Comparison of ENCODE assay signal across 1 cellular context in genomic region chr7:87464830-87465533, GRCh38.
TF ChIP-seq lines count a peak whose summit lies in the region.

No MANE protein-coding gene starts in this region.

TF ChIP-seq in HepG2, 621 proteins besides CTCF, POLR2A, EP300 and RAD21 (continued from another document):
- TF ChIP-seq THAP9 (CRISPR knock-in tag; IDR thresholded peaks at IDR 0.05; ENCODE audit: borderline replicate concordance) (peak; percentile 87), ZNF761 (CRISPR knock-in tag; conservative IDR thresholded peaks at IDR 0.05) (0 out of 2 replicates have a peak, but pooled peaks have one; percentile 27), SIX4 (CRISPR knock-in tag; IDR thresholded peaks at IDR 0.05) (peak; percentile 47; the same call in 1 of the 2 replicates), TARDBP (CRISPR knock-in tag; IDR thresholded peaks at IDR 0.05) (peak; percentile 80; the same call in 1 of the 2 replicates), ZFY (CRISPR knock-in tag; IDR thresholded peaks at IDR 0.05) (peak; percentile 44; the same call in 1 of the 2 replicates)
